Comparison of ENCODE assay signal across 24 cellular contexts in genomic region chr20:31945790-31946189, GRCh38. TPM values are rescaled to one million over a fixed set of nuclear protein-coding genes. Genes with fewer than 3 reads are reported as not detected.
DNase-seq lines count a peak whose midpoint lies in the region; ATAC-seq and TF ChIP-seq lines count a peak whose summit lies in the region.
"Had no signal": no experiment of that assay in that cellular context is flagged by ENCODE, and none has a peak within 500 bp of the region (broad histone marks: within the 10 kb centered on the region; RNA-seq: fewer than 3 reads in every experiment).

No MANE protein-coding gene starts in this region.

- in situ Hi-C loops in GM23248 (cut with MboI) = no loop called here

- DNase-seq in GM23248 (peak; percentile 36), fibroblast of peridontal ligament (ENCODE audit: extremely low read depth) (peak; percentile 10), posterior cingulate gyrus (peak in 7 of 10 donors; percentile 17 to 88 (median 34)), Caco-2 (no peak)
- DNase-seq: activated effector memory CD4-positive, alpha-beta T cell treated with anti-CD3 and anti-CD28 coated beads, Interleukin-2, amount 50 U/mL, for 16 hours; activated naive CD8-positive, alpha-beta T cell treated with anti-CD3 and anti-CD28 coated beads, Interleukin-2, amount 50 U/mL, for 24 hours; CD4-positive, alpha-beta T cell; naive B cell; NCI-H526 treated with DMSO at 0.1 percent for 48 hours; right cardiac atrium; stimulated activated CD4-positive, alpha-beta T cell treated with anti-CD3 and anti-CD28 coated beads, Interleukin-12 subunit alpha, Interleukin-12 subunit beta, amount 100 ng/mL, for 4 hours; stimulated activated CD4-positive, alpha-beta T cell treated with anti-CD3 and anti-CD28 coated beads, Interleukin-4, amount 100 ng/mL, for 24 hours; stimulated activated naive CD4-positive, alpha-beta T cell had no signal

- H3K27ac ChIP-seq in GM23248 = no peak overlapping the region
- H3K27ac ChIP-seq in angular gyrus (ENCODE audit: low read depth, low read length) = peak overlapping the region; percentile 3
- H3K27ac ChIP-seq: SJSA1, thoracic aorta had no signal

- H3K4me1 ChIP-seq in GM23248 (ENCODE audit: insufficient read depth) (peaks cover 4% of the 10 kb centered on the region), Caco-2 (peaks cover 4% of the 10 kb centered on the region; the same call in 1 of the 2 replicates)

- peaks cover 3% of the 10 kb centered on the region for H3K4me1 Mint-ChIP-seq in Caco-2 (ENCODE audit: low read depth, unreplicated experiment)

- WGBS in GM23248 (ENCODE audit: low coverage in 1 of 2, low lambda C conversion rate in 2 of 2, missing lambda C conversion rate in 2 of 2), 2 experiments = 18 to 28% methylated on average over 6 of the region's 6 CpGs

- no peaks in the 10 kb centered on the region for H3K9me3 Mint-ChIP-seq in Caco-2 (ENCODE audit: unreplicated experiment)
- H3K9me3 Mint-ChIP-seq: activated naive CD8-positive, alpha-beta T cell treated with anti-CD3 and anti-CD28 coated beads, Interleukin-2, amount 50 U/mL, for 24 hours; CD4-positive, alpha-beta T cell; memory B cell; naive B cell had no signal

- H3K4me2 ChIP-seq in GM23248 (ENCODE audit: unreplicated experiment) = no peak overlapping the region

- TF ChIP-seq CTCF in Caco-2 (IDR thresholded peaks at IDR 0.05; ENCODE audit: insufficient read depth in 1 of 2, low read depth in 1 of 2, low read length in 1 of 2, severe bottlenecking in 1 of 2, unreplicated experiment in 1 of 2) = no peak

- no peaks in the 10 kb centered on the region for H3K9me2 ChIP-seq in GM23248 (ENCODE audit: insufficient read depth)

- CTCF ChIA-PET in Caco-2 (lab: Charles Lee) = no interaction called here

- no peak overlapping the region for H3K4me3 Mint-ChIP-seq in Caco-2 (ENCODE audit: unreplicated experiment)
- H3K4me3 Mint-ChIP-seq: activated naive CD8-positive, alpha-beta T cell treated with anti-CD3 and anti-CD28 coated beads, Interleukin-2, amount 50 U/mL, for 24 hours; CD4-positive, alpha-beta T cell; memory B cell had no signal

- intact Hi-C loops in posterior cingulate gyrus (cut with DNase I) = no loop called here
- intact Hi-C loops in Caco-2 (cut with micrococcal nuclease; ENCODE audit: unreplicated experiment) = no loop called here

- H4K20me1 ChIP-seq in GM23248 (ENCODE audit: insufficient read depth) = no peaks in the 10 kb centered on the region

- no peaks in the 10 kb centered on the region for H3F3A ChIP-seq in GM23248 (ENCODE audit: insufficient read depth)

- H3K4me3 ChIP-seq in GM23248 = no peak overlapping the region
- H3K4me3 ChIP-seq in Caco-2 (ENCODE audit: low read depth, low read length) = no peak overlapping the region
- H3K4me3 ChIP-seq: SJSA1, thoracic aorta had no signal

- no peak overlapping the region for H3K9ac ChIP-seq in GM23248

- no peak overlapping the region for H2AFZ ChIP-seq in GM23248

- POLR2A ChIA-PET in Caco-2 (lab: Charles Lee) = no interaction called here

- ATAC-seq in GM18907 (IDR thresholded peaks at IDR 0.05; ENCODE audit: unreplicated experiment) (no peak), GM21515 (IDR thresholded peaks at IDR 0.05; ENCODE audit: unreplicated experiment) (no peak)
- ATAC-seq: activated naive CD8-positive, alpha-beta T cell treated with anti-CD3 and anti-CD28 coated beads, Interleukin-2, amount 50 U/mL, for 24 hours had no signal

- H3K27me3 ChIP-seq in GM23248 (replicated peaks; ENCODE audit: insufficient read depth) (no peaks in the 10 kb centered on the region), Caco-2 (replicated peaks; ENCODE audit: control insufficient read depth, insufficient read depth, low read length) (no peaks in the 10 kb centered on the region)
- H3K27me3 ChIP-seq: SJSA1 had no signal

- H3K27me3 Mint-ChIP-seq in Caco-2 (ENCODE audit: insufficient read depth, unreplicated experiment) = no peaks in the 10 kb centered on the region
- H3K27me3 Mint-ChIP-seq: activated naive CD8-positive, alpha-beta T cell treated with anti-CD3 and anti-CD28 coated beads, Interleukin-2, amount 50 U/mL, for 24 hours; CD4-positive, alpha-beta T cell; memory B cell; naive B cell had no signal

- H3K36me3 ChIP-seq in GM23248 (ENCODE audit: low read depth) (peaks cover 19% of the 10 kb centered on the region), Caco-2 (ENCODE audit: control insufficient read depth, insufficient read depth, low read length) (peaks cover 10% of the 10 kb centered on the region)

- BruUV-seq in Caco-2 (replicated peaks; lab: Mats Ljungman, UMichigan) = no TSS peak

- H3K79me2 ChIP-seq in GM23248 (ENCODE audit: insufficient read depth) = peaks cover 21% of the 10 kb centered on the region

- H3K27ac Mint-ChIP-seq in Caco-2 (ENCODE audit: unreplicated experiment) = no peak overlapping the region
- H3K27ac Mint-ChIP-seq: activated naive CD8-positive, alpha-beta T cell treated with anti-CD3 and anti-CD28 coated beads, Interleukin-2, amount 50 U/mL, for 24 hours; CD4-positive, alpha-beta T cell; memory B cell had no signal

- H3K9me3 ChIP-seq in GM23248 (ENCODE audit: low read depth) (no peaks in the 10 kb centered on the region), Caco-2 (no peaks in the 10 kb centered on the region)
- H3K9me3 ChIP-seq: SJSA1, thoracic aorta had no signal

- H3K36me3 Mint-ChIP-seq in Caco-2 (ENCODE audit: insufficient read depth, unreplicated experiment) = peaks cover 58% of the 10 kb centered on the region

RNA-seq across cellular contexts. Expression of gene PDRG1, which starts 6.1 kb away (rescaled TPM):
- 5.7 and 10.8 TPM in 2 replicates for total RNA-seq in GM23248 (2014; rRNA removed; shearing (Covaris generic))
- 16.7 and 17.2 TPM in 2 replicates for polyA plus RNA-seq in GM23248 (2016; fragmentation: Nextera tagmentation; extraction: Ambion mirVana)
- total RNA-seq in Caco-2 (2022) = 55.7 and 56.8 TPM in 2 replicates

RNA-seq across cellular contexts. Expression of gene XKR7, which starts 22.2 kb away (rescaled TPM):
- total RNA-seq in GM23248 (2014; rRNA removed; shearing (Covaris generic)) = not detected in 2 replicates
- not detected in 2 replicates for polyA plus RNA-seq in GM23248 (2016; fragmentation: Nextera tagmentation; extraction: Ambion mirVana)
- total RNA-seq in Caco-2 (2022) = not detected in 2 replicates
- total RNA-seq: bronchial epithelial cell; CD4-positive, alpha-beta T cell; MCF 10A; omental fat pad; right cardiac atrium; RPMI7951; SJSA1; T-helper 1 cell treated with Interleukin-12 subunit alpha and Interleukin-12 subunit beta and Interleukin-4 antibody, amounts not matched to agents 30 ng/mL and 1 ng/mL, for 36 hours; thoracic aorta had no signal

Comparison
In these comparisons a context has a peak if more than half of its experiments do, and no peak if none do; other contexts are left out.
1. DNase-seq: peak in GM23248 (single experiment), fibroblast of peridontal ligament (single experiment) and posterior cingulate gyrus (7 of 10); none in Caco-2 (0 of 2).